In genomic region chr10:78255796-78256638, GRCh38 we compare ENCODE assay signal across 1 cellular context.
TF ChIP-seq lines count a peak whose summit lies in the region.

No MANE protein-coding gene starts in this region.

TF ChIP-seq in K562, 482 proteins besides CTCF, POLR2A, EP300 and RAD21 (continued from another document and continues in another):
- TF ChIP-seq ATF1 (CRISPR knock-in tag; IDR thresholded peaks at IDR 0.05): no peak
- TF ChIP-seq ATF1 (tag; IDR thresholded peaks at IDR 0.05): peak; percentile 68
- TF ChIP-seq RFX5 (IDR thresholded peaks at IDR 0.05; ENCODE audit: low read depth, low read length): no peak
- no peak for TF ChIP-seq TCF7L2 (IDR thresholded peaks at IDR 0.05; ENCODE audit: low read depth, low read length)
- TF ChIP-seq, protein P1, sequence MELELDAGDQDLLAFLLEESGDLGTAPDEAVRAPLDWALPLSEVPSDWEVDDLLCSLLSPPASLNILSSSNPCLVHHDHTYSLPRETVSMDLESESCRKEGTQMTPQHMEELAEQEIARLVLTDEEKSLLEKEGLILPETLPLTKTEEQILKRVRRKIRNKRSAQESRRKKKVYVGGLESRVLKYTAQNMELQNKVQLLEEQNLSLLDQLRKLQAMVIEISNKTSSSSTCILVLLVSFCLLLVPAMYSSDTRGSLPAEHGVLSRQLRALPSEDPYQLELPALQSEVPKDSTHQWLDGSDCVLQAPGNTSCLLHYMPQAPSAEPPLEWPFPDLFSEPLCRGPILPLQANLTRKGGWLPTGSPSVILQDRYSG (tag; conservative IDR thresholded peaks at IDR 0.05; ENCODE audit: low read depth): peak; percentile 90; the same call in 1 of the 2 replicates
- TF ChIP-seq IFI16 (CRISPR knock-in tag; IDR thresholded peaks at IDR 0.05): no peak
- TF ChIP-seq HLTF (IDR thresholded peaks at IDR 0.05): no peak
- TF ChIP-seq STAT5B (CRISPR knock-in tag; IDR thresholded peaks at IDR 0.05): no peak
- no peak for TF ChIP-seq ZNF780A (CRISPR knock-in tag; IDR thresholded peaks at IDR 0.05)
- peak; percentile 71 for TF ChIP-seq NEUROD1 (IDR thresholded peaks at IDR 0.05; ENCODE audit: borderline replicate concordance, low read depth, low read length, partially characterized antibody)
- TF ChIP-seq SP2 (IDR thresholded peaks at IDR 0.05; ENCODE audit: extremely low read depth, low read depth, low read length, poor library complexity, severe bottlenecking): no peak
- no peak for TF ChIP-seq ZNF436 (CRISPR knock-in tag; IDR thresholded peaks at IDR 0.05)
- peak; percentile 68 for TF ChIP-seq MYNN (IDR thresholded peaks at IDR 0.05)
- no peak for TF ChIP-seq MYNN (CRISPR knock-in tag; IDR thresholded peaks at IDR 0.05)
- 0 out of 2 replicates have a peak, but pooled peaks have one; percentile 41 for TF ChIP-seq ZNF197 (CRISPR knock-in tag; IDR thresholded peaks at IDR 0.05; ENCODE audit: low read depth)
- TF ChIP-seq ZNF431 (CRISPR knock-in tag; IDR thresholded peaks at IDR 0.05): no peak
- TF ChIP-seq, protein P2, sequence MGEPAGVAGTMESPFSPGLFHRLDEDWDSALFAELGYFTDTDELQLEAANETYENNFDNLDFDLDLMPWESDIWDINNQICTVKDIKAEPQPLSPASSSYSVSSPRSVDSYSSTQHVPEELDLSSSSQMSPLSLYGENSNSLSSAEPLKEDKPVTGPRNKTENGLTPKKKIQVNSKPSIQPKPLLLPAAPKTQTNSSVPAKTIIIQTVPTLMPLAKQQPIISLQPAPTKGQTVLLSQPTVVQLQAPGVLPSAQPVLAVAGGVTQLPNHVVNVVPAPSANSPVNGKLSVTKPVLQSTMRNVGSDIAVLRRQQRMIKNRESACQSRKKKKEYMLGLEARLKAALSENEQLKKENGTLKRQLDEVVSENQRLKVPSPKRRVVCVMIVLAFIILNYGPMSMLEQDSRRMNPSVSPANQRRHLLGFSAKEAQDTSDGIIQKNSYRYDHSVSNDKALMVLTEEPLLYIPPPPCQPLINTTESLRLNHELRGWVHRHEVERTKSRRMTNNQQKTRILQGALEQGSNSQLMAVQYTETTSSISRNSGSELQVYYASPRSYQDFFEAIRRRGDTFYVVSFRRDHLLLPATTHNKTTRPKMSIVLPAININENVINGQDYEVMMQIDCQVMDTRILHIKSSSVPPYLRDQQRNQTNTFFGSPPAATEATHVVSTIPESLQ (CRISPR knock-in tag; IDR thresholded peaks at IDR 0.05): no peak
- peak; percentile 81 for TF ChIP-seq GABPA (tag; conservative IDR thresholded peaks at IDR 0.05; ENCODE audit: low read depth)
- TF ChIP-seq ZNF12 (CRISPR knock-in tag; IDR thresholded peaks at IDR 0.05): no peak
- TF ChIP-seq ZNF609 (CRISPR knock-in tag; IDR thresholded peaks at IDR 0.05; ENCODE audit: borderline replicate concordance): no peak
- TF ChIP-seq ZNF174 (CRISPR knock-in tag; IDR thresholded peaks at IDR 0.05): no peak
- no peak for TF ChIP-seq MLX (CRISPR knock-in tag; conservative IDR thresholded peaks at IDR 0.05)
- no peak for TF ChIP-seq HNRNPL (IDR thresholded peaks at IDR 0.05; ENCODE audit: low read depth, low read length)
- no peak for TF ChIP-seq MBD1 (CRISPR knock-in tag; IDR thresholded peaks at IDR 0.05)
- TF ChIP-seq ASH1L (IDR thresholded peaks at IDR 0.05; ENCODE audit: borderline replicate concordance, low read depth, partially characterized antibody): no peak
- no peak for TF ChIP-seq GTF2A2 (tag; IDR thresholded peaks at IDR 0.05)
- TF ChIP-seq ZBTB7A (IDR thresholded peaks at IDR 0.05; ENCODE audit: borderline replicate concordance, control insufficient read depth, low read depth, low read length): no peak
- TF ChIP-seq ZNF146 (CRISPR knock-in tag; IDR thresholded peaks at IDR 0.05; ENCODE audit: unreplicated experiment): no peak
- TF ChIP-seq ZBTB1 (CRISPR knock-in tag; IDR thresholded peaks at IDR 0.05; ENCODE audit: borderline replicate concordance, low read depth): no peak
- TF ChIP-seq CREB1 (IDR thresholded peaks at IDR 0.05): no peak
- no peak for TF ChIP-seq CREB1 (CRISPR knock-in tag; IDR thresholded peaks at IDR 0.05)
- TF ChIP-seq SMC3 (conservative IDR thresholded peaks at IDR 0.05; ENCODE audit: insufficient read depth, low read depth, low read length): no peak
- TF ChIP-seq ZFX (CRISPR knock-in tag; IDR thresholded peaks at IDR 0.05): 0 out of 2 replicates have a peak, but pooled peaks have one; percentile 15
- no peak for TF ChIP-seq SAFB2 (IDR thresholded peaks at IDR 0.05; ENCODE audit: borderline replicate concordance, low read depth, low read length, severe bottlenecking)
- peak; percentile 12; the same call in 1 of the 2 replicates for TF ChIP-seq PML (IDR thresholded peaks at IDR 0.05; ENCODE audit: low read length)
- TF ChIP-seq RHOXF2B (CRISPR knock-in tag; conservative IDR thresholded peaks at IDR 0.05): no peak
- peak; percentile 75 for TF ChIP-seq MTA3 (IDR thresholded peaks at IDR 0.05; ENCODE audit: borderline replicate concordance)
- TF ChIP-seq TFAP4 (CRISPR knock-in tag; IDR thresholded peaks at IDR 0.05; ENCODE audit: borderline replicate concordance): peak; percentile 43; the same call in 1 of the 2 replicates
- TF ChIP-seq HSF4 (CRISPR knock-in tag; IDR thresholded peaks at IDR 0.05; ENCODE audit: borderline replicate concordance): no peak
- peak; percentile 77 for TF ChIP-seq NCOR1 (IDR thresholded peaks at IDR 0.05)
- TF ChIP-seq ARID4B (CRISPR knock-in tag; IDR thresholded peaks at IDR 0.05): no peak
- TF ChIP-seq, protein P3, sequence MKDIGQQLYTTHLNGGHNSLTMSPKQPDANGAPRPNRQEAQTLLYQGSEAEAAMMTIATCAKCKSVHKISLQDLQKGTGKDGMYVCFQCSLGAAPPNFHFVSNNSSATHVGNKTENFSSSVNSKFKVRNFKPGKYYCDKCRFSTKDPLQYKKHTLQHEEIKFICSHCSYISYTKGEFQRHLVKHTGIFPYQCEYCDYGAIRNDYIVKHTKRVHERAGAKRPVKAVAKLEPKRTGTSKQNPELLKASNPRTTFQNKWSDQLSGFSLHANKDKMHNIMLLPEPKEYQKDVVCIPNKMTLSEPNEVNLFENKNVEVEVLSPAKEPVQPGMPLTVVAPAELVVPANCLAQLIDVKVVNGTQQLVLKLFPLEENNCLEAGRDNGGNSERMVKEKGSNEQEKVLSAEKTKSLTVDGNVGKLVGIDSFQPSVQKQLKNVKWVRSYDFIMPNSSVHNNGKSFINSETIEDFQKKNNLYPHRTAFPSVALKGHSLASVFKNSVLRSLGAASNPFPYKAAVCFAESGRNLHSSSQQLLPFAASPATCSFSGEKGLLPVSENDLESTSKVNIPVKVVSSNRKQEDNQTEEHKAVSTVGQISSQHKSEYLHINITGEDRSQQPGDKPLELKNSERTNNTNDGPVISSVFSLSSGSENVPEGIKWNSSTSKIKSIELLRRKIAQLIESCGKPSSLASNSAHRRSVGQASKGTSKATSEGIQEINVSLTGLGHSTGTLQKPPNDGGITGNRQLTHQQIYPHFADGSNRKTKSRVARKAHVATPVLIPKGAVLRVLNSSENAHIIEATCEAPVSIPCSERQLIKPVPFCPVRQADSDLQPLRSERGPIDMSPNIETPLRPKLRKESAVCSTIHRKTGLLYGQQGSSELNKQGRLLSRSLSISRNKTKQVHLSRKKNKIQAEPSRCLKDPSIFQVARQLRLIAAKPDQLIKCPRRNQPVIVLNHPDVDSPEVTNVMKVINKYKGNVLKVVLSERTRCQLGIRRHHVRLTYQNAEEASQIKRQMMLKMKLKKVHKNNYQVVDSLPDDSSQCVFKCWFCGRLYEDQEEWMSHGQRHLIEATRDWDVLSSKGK (CRISPR knock-in tag; IDR thresholded peaks at IDR 0.05): no peak
- TF ChIP-seq FOXK1 (CRISPR knock-in tag; IDR thresholded peaks at IDR 0.05; ENCODE audit: borderline replicate concordance): no peak
- TF ChIP-seq, protein P4, sequence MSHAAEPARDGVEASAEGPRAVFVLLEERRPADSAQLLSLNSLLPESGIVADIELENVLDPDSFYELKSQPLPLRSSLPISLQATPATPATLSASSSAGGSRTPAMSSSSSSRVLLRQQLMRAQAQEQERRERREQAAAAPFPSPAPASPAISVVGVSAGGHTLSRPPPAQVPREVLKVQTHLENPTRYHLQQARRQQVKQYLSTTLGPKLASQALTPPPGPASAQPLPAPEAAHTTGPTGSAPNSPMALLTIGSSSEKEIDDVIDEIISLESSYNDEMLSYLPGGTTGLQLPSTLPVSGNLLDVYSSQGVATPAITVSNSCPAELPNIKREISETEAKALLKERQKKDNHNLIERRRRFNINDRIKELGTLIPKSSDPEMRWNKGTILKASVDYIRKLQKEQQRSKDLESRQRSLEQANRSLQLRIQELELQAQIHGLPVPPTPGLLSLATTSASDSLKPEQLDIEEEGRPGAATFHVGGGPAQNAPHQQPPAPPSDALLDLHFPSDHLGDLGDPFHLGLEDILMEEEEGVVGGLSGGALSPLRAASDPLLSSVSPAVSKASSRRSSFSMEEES (CRISPR knock-in tag; IDR thresholded peaks at IDR 0.05): no peak
